Comparison of ENCODE assay signal across 22 cellular contexts in the genomic region with DNA sequence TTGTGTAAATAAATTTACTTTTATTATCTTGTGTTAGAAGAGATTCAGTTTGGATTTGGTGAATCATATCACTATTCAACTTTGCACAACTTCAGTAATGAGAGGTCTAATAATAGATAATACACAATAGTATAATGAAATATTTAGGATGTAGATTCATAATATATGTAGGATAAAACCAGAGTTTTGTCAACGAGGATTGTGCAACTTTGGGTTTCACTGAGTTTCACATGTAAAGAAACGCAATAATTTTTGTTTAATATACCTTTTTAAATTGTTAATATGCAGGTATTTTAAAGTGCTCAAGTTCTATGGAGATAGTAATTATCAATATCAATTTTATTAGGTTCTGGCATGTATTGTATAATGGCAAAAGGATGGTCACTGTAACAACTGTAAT. TPM values are rescaled to one million over a fixed set of nuclear protein-coding genes. Genes with fewer than 3 reads are reported as not detected.
DNase-seq lines count a peak whose midpoint lies in the region; ATAC-seq, FAIRE-seq and TF ChIP-seq lines count a peak whose summit lies in the region.
"Had no signal": no experiment of that assay in that cellular context is flagged by ENCODE, and none has a peak within 500 bp of the region (broad histone marks: within the 10 kb centered on the region; RNA-seq: fewer than 3 reads in every experiment).

No MANE protein-coding gene starts in this region.

- H2AFZ ChIP-seq in IMR-90 (replicated peaks; ENCODE audit: low read length, poor library complexity) (no peak overlapping the region), K562 (ENCODE audit: low read depth, low read length) (no peak overlapping the region)

- BruUV-seq in IMR-90 (replicated peaks; lab: Mats Ljungman, UMichigan), result no TSS peak
- BruUV-seq in K562 (replicated peaks; lab: Mats Ljungman, UMichigan), result no TSS peak

- dilution Hi-C loops in IMR-90 (cut with HindIII; ENCODE audit: low sequenced_read_pairs, unreplicated experiment), result no loop called here

- H3K4me1 ChIP-seq in IMR-90 (ENCODE audit: control insufficient read depth, insufficient read depth, low read length) (no peaks in the 10 kb centered on the region), K562 (replicated peaks in 1 of 2; ENCODE audit: control insufficient read depth in 2 of 2, insufficient read depth in 2 of 2, low read length in 2 of 2) (no peaks in the 10 kb centered on the region), small intestine (ENCODE audit: control insufficient read depth in 2 of 2, insufficient read depth in 1 of 2, low read depth in 1 of 2, low read length in 1 of 2) (no peaks in the 10 kb centered on the region)
- H3K4me1 ChIP-seq: A549, Peyer's patch had no signal

- H3K4me3 ChIP-seq in IMR-90 (ENCODE audit: insufficient read depth, low read depth, low read length) (no peak overlapping the region), K562 (no peak overlapping the region), small intestine (ENCODE audit: low read depth in 1 of 2, low read length in 2 of 2) (no peak overlapping the region)
- H3K4me3 ChIP-seq: A549; BLaER1 treated with 17β-estradiol and CSF1 and Interleukin-3, amounts not matched to agents 10 nM and 100 nM; Peyer's patch; SK-N-MC had no signal

- H3K9ac ChIP-seq in IMR-90 (ENCODE audit: low read depth, low read length) (no peak overlapping the region), K562 (ENCODE audit: insufficient read depth in 1 of 2, low read depth in 2 of 2, low read length in 2 of 2) (no peak overlapping the region)
- H3K9ac ChIP-seq: BLaER1 treated with 17β-estradiol and CSF1 and Interleukin-3, amounts not matched to agents 10 nM and 100 nM had no signal

- no peak overlapping the region for H3K4ac ChIP-seq in IMR-90 (ENCODE audit: low read depth, low read length)

- H2AK5ac ChIP-seq in IMR-90 (ENCODE audit: low read depth, low read length), result no peak overlapping the region

- H3K9me1 ChIP-seq in IMR-90 (ENCODE audit: insufficient read depth, low read length), result no peaks in the 10 kb centered on the region; the same call in 1 of the 2 replicates
- H3K9me1 ChIP-seq in K562 (ENCODE audit: control insufficient read depth, insufficient read depth, low read length), result no peaks in the 10 kb centered on the region

- ATAC-seq in IMR-90 (ENCODE audit: low read depth), result no peak
- no peak for ATAC-seq in K562
- no peak for ATAC-seq in GM18517 (IDR thresholded peaks at IDR 0.05; ENCODE audit: unreplicated experiment)
- ATAC-seq: A549 had no signal

- no peak overlapping the region for H2BK15ac ChIP-seq in IMR-90 (ENCODE audit: low read depth, low read length)

- H2AK9ac ChIP-seq in IMR-90 (replicated peaks; ENCODE audit: low read depth, low read length, poor library complexity), result no peak overlapping the region

- H3K27me3 ChIP-seq in IMR-90 (ENCODE audit: control insufficient read depth, insufficient read depth, low read length) (no peaks in the 10 kb centered on the region), K562 (ENCODE audit: control insufficient read depth in 2 of 2, insufficient read depth in 2 of 2, low read length in 2 of 2) (no peaks in the 10 kb centered on the region), small intestine (ENCODE audit: control insufficient read depth in 2 of 2, insufficient read depth in 2 of 2, low read length in 2 of 2) (no peaks in the 10 kb centered on the region)
- H3K27me3 ChIP-seq: BLaER1 treated with 17β-estradiol and CSF1 and Interleukin-3, amounts not matched to agents 10 nM and 100 nM; Peyer's patch had no signal

- POLR2A ChIA-PET in IMR-90 (lab: Charles Lee; ENCODE audit: unreplicated experiment), result no interaction called here
- POLR2A ChIA-PET in K562 (lab: Yijun Ruan, JAX), result interaction anchor here (0.6 kb wide), 1 partner anchor 501 kb away, joined by 4 read pairs; no protein-coding TSS in a partner anchor

- DNase-seq in IMR-90, result no peak
- no peak for DNase-seq in K562 (ENCODE audit: extremely low read depth in 1 of 4, low spot score in 3 of 4)
- DNase-seq in small intestine, result no peak
- no peak for DNase-seq in NCI-H128 (lab: John Stamatoyannopoulos, UW; ENCODE audit: unreplicated experiment)
- DNase-seq in NCI-H524 treated with DMSO at 0.1 percent for 48 hours (lab: John Stamatoyannopoulos, UW), result no peak
- DNase-seq: CD4-positive, alpha-beta memory T cell; COR-L47; NCI-H1105; NCI-H146; NCI-H1930; NCI-H446; NCI-H526; NCI-H82; NK-92 treated with Interleukin-12 subunit alpha and Interleukin-12 subunit beta, amount 100 ng/mL, for 24 hours; Peyer's patch; SIG-M5 had no signal

- H4K8ac ChIP-seq in IMR-90 (ENCODE audit: low read depth in 2 of 2, low read length in 2 of 2), result no peak overlapping the region

- no peak overlapping the region for H3K14ac ChIP-seq in IMR-90 (replicated peaks; ENCODE audit: low read depth, low read length)

- WGBS in IMR-90 (ENCODE audit: extremely low coverage in 2 of 2, insufficient read length in 1 of 2), 2 experiments, result no CpG with 5 or more reads among the region's 2 CpGs
- 11% methylated on average over 2 of the region's 2 CpGs for WGBS in K562 (ENCODE audit: insufficient coverage, low coverage, missing lambda C conversion rate)
- WGBS in small intestine, 3 donors, result 34 to 58% (median 35%) methylated on average over 2 of the region's 2 CpGs

- no peak for TF ChIP-seq EP300 in K562 (IDR thresholded peaks at IDR 0.05; ENCODE audit: low read length)

- no peak overlapping the region for H2BK20ac ChIP-seq in IMR-90 (ENCODE audit: low read depth, low read length)

- H4K20me1 ChIP-seq in IMR-90 (ENCODE audit: insufficient read depth, low read length) (no peaks in the 10 kb centered on the region), K562 (replicated peaks; ENCODE audit: control insufficient read depth, insufficient read depth, low read length) (no peaks in the 10 kb centered on the region)
- H4K20me1 ChIP-seq: BLaER1 treated with 17β-estradiol and CSF1 and Interleukin-3, amounts not matched to agents 10 nM and 100 nM had no signal

- H4K5ac ChIP-seq in IMR-90 (ENCODE audit: low read depth, low read length), result no peak overlapping the region

- no peaks in the 10 kb centered on the region for H3K79me1 ChIP-seq in IMR-90 (ENCODE audit: low read depth in 1 of 2, low read length in 2 of 2)

- H3K18ac ChIP-seq in IMR-90 (ENCODE audit: low read depth, low read length), result no peak overlapping the region

- H4K91ac ChIP-seq in IMR-90 (ENCODE audit: insufficient read depth, low read depth, low read length), result no peak overlapping the region

- no peak overlapping the region for H3K27ac ChIP-seq in C4-2B
- H3K27ac ChIP-seq in IMR-90 (ENCODE audit: insufficient read depth, low read length), result no peak overlapping the region
- no peak overlapping the region for H3K27ac ChIP-seq in K562 (ENCODE audit: extremely low read depth, low read depth, low read length)
- H3K27ac ChIP-seq in small intestine (ENCODE audit: low read depth in 1 of 2, low read length in 1 of 2), result no peak overlapping the region
- H3K27ac ChIP-seq: A549; BLaER1 treated with 17β-estradiol and CSF1 and Interleukin-3, amounts not matched to agents 10 nM and 100 nM; Peyer's patch; SK-N-MC had no signal

- no peak overlapping the region for H2BK5ac ChIP-seq in IMR-90 (ENCODE audit: low read depth, low read length, poor library complexity, severe bottlenecking)

- H3K23ac ChIP-seq in IMR-90 (ENCODE audit: low read depth, low read length), result no peak overlapping the region

- H3K79me2 ChIP-seq in K562 (ENCODE audit: control insufficient read depth, insufficient read depth, low read length), result no peaks in the 10 kb centered on the region

- peak; percentile 26 for TF ChIP-seq CTCF in C4-2B (conservative IDR thresholded peaks at IDR 0.05)
- no peak for TF ChIP-seq CTCF in IMR-90 (conservative IDR thresholded peaks at IDR 0.05; ENCODE audit: low read depth, low read length)
- TF ChIP-seq CTCF in K562 (IDR thresholded peaks at IDR 0.05 in 2 of 3, conservative IDR thresholded peaks at IDR 0.05 in 1 of 3; ENCODE audit: insufficient read depth in 2 of 3, low read depth in 1 of 3, low read length in 3 of 3), result no peak

- FAIRE-seq in K562 (lab: Jason Lieb, UNC), result no peak
- FAIRE-seq in small intestine (lab: Jason Lieb, UNC), result peak; percentile 15
- FAIRE-seq: H1 had no signal

- CTCF ChIA-PET in IMR-90 (lab: Yijun Ruan, JAX) (no interaction called here), K562 (lab: Yijun Ruan, JAX; ENCODE audit: low intra/inter-chr PET ratio) (no interaction called here)

- H3K9me3 ChIP-seq in IMR-90 (ENCODE audit: control insufficient read depth, insufficient read depth, low read length) (no peaks in the 10 kb centered on the region), K562 (replicated peaks; ENCODE audit: control insufficient read depth, insufficient read depth, low read depth, low read length) (no peaks in the 10 kb centered on the region), small intestine (ENCODE audit: control insufficient read depth, low read depth) (no peaks in the 10 kb centered on the region)
- H3K9me3 ChIP-seq: A549; BLaER1 treated with 17β-estradiol and CSF1 and Interleukin-3, amounts not matched to agents 10 nM and 100 nM; Peyer's patch had no signal

- no peak overlapping the region for H2BK120ac ChIP-seq in IMR-90 (ENCODE audit: low read depth, low read length)

- H3K36me3 ChIP-seq in IMR-90 (ENCODE audit: control insufficient read depth, insufficient read depth, low read length), result no peaks in the 10 kb centered on the region
- no peaks in the 10 kb centered on the region for H3K36me3 ChIP-seq in K562 (ENCODE audit: control insufficient read depth, insufficient read depth, low read length)
- no peaks in the 10 kb centered on the region for H3K36me3 ChIP-seq in small intestine (ENCODE audit: control insufficient read depth in 2 of 2, insufficient read depth in 2 of 2, low read length in 2 of 2)
- H3K36me3 ChIP-seq: BLaER1 treated with 17β-estradiol and CSF1 and Interleukin-3, amounts not matched to agents 10 nM and 100 nM; Peyer's patch had no signal

- in situ Hi-C loops in IMR-90 (cut with MboI; ENCODE audit: low sequenced_read_pairs), result loop anchor here (10.0 to 25.0 kb wide), 2 partner anchors 305 to 568 kb away; no protein-coding TSS in a partner anchor
- in situ Hi-C loops in K562 (cut with MboI), result loop anchor here (25.0 kb wide), 1 partner anchor 555 kb away; no protein-coding TSS in a partner anchor

- intact Hi-C loops in IMR-90 (cut with micrococcal nuclease) (no loop called here), K562 (cut with micrococcal nuclease) (no loop called here)

- H3K4me2 ChIP-seq in IMR-90 (ENCODE audit: low read depth, low read length) (no peak overlapping the region), K562 (ENCODE audit: insufficient read depth, low read length) (no peak overlapping the region)
- H3K4me2 ChIP-seq: A549; BLaER1 treated with 17β-estradiol and CSF1 and Interleukin-3, amounts not matched to agents 10 nM and 100 nM had no signal

- TF ChIP-seq RAD21 in IMR-90 (IDR thresholded peaks at IDR 0.05; ENCODE audit: low read length) (no peak), K562 (CRISPR knock-in tag; conservative IDR thresholded peaks at IDR 0.05 in 1 of 2, IDR thresholded peaks at IDR 0.05 in 1 of 2) (no peak)

- no peak overlapping the region for H3K56ac ChIP-seq in IMR-90 (ENCODE audit: extremely low read depth, insufficient read depth, low read length)

- TF ChIP-seq POLR2A in IMR-90 (IDR thresholded peaks at IDR 0.05; ENCODE audit: low read depth, low read length) (no peak), K562 (conservative IDR thresholded peaks at IDR 0.05) (no peak)

RNA-seq across cellular contexts. Expression of gene CALCRL, which starts 5.3 kb away (rescaled TPM):
- total RNA-seq in IMR-90 (2012; rRNA removed), result 2.5 and 3.0 TPM in 2 replicates
- 0.65 and 0.66 TPM in 2 replicates for polyA plus RNA-seq in IMR-90 (2012; rRNA removed)
- polyA plus RNA-seq in IMR-90 (2012; cell fraction: cytosol; rRNA removed), result 0.25 and 0.27 TPM in 2 replicates
- 0.12 and 0.66 TPM in 2 replicates for polyA plus RNA-seq in IMR-90 (2012; cell fraction: nucleus; rRNA removed; ENCODE audit: low replicate concordance)
- total RNA-seq in K562 (2011; cell fraction: chromatin; rRNA removed; ENCODE audit: low replicate concordance), result not detected in 2 replicates
- total RNA-seq in K562 (2011; cell fraction: nucleolus; rRNA removed), result under 0.01 TPM in 1 of 2 replicates, not detected in the other
- total RNA-seq in K562 (2011; cell fraction: nucleoplasm; rRNA removed), result not detected in 2 replicates
- total RNA-seq in K562 (2014; rRNA removed), result not detected in 2 replicates
- total RNA-seq in K562 (2014; rRNA removed; fragmentation: Illumina TruSeq; extraction: Trizol), result 0.06 TPM in 1 of 2 replicates, not detected in the other
- total RNA-seq in K562 (2015; rRNA removed; fragmentation: Illumina TruSeq; extraction: Trizol), result 0.04 and 0.15 TPM in 2 replicates
- total RNA-seq in K562 (2021), result 0.27 TPM in 1 of 2 replicates, not detected in the other
- polyA plus RNA-seq in K562 (2011; rRNA removed), result 0.03 TPM in 1 of 2 replicates, not detected in the other
- polyA plus RNA-seq in K562 (2011; cell fraction: cytosol; rRNA removed), result 0.07 TPM in 1 of 2 replicates, not detected in the other
- not detected in 2 replicates for polyA plus RNA-seq in K562 (2011; cell fraction: nucleus; rRNA removed)
- polyA plus RNA-seq in K562 (2012), result 0.03 and 0.07 TPM in 2 replicates
- 0.06 TPM in 1 of 2 replicates, not detected in the other for polyA plus RNA-seq in K562 (2014; fragmentation: Illumina TruSeq; extraction: Trizol)
- not detected for polyA plus RNA-seq in K562 (2014; fragmentation: Nextera tagmentation; extraction: Ambion mirVana)
- 0.04 and 0.05 TPM in 2 replicates for polyA plus RNA-seq in K562 (2014; rRNA removed)
- 0.06 TPM in 1 of 2 replicates, not detected in the other for polyA minus RNA-seq in K562 (2011; rRNA and poly(A)+ RNA removed)
- not detected in 2 replicates for polyA minus RNA-seq in K562 (2011; cell fraction: cytosol; rRNA and poly(A)+ RNA removed)
- 0.11 TPM in 1 of 2 replicates, not detected in the other for polyA minus RNA-seq in K562 (2011; cell fraction: nucleus; rRNA and poly(A)+ RNA removed)
- polyA plus RNA-seq in small intestine, result 10 to 100 TPM in 1 of 3 donors, under 1 TPM in 2; 0.22 to 12.1 (median 0.27) TPM
- polyA plus RNA-seq: CD4-positive, alpha-beta memory T cell had no signal
